32 cellular contexts compared by ENCODE assay signal in genomic region chr2:5668682-5669267, GRCh38. TPM values are rescaled to one million over a fixed set of nuclear protein-coding genes. Genes with fewer than 3 reads are reported as not detected.
"Had no signal": no experiment of that assay in that cellular context is flagged by ENCODE, and none has a peak within 500 bp of the region (broad histone marks: within the 10 kb centered on the region; RNA-seq: fewer than 3 reads in every experiment).

No MANE protein-coding gene starts in this region.

- H3K27me3 ChIP-seq: thyroid gland, vagina had no signal

- H3K36me3 ChIP-seq: gastrocnemius medialis, neutrophil, pancreas, right lobe of liver, stomach, thyroid gland, vagina had no signal

- ATAC-seq: gastrocnemius medialis; left lobe of liver; natural killer cell treated with Interleukin-12 subunit alpha and Interleukin-12 subunit beta and Interleukin-15 and Interleukin-18, amount 100 ng/mL, for 72 hours; pancreas; right lobe of liver had no signal

- H3K4me3 Mint-ChIP-seq: memory B cell; naive B cell; natural killer cell treated with Interleukin-12 subunit alpha and Interleukin-12 subunit beta and Interleukin-15 and Interleukin-18, amount 100 ng/mL, for 72 hours; neural crest cell had no signal

- H3K4me3 ChIP-seq: gastrocnemius medialis, lung, pancreas, right lobe of liver, smooth muscle cell, stomach, thyroid gland, vagina had no signal

- H3K9me3 Mint-ChIP-seq: memory B cell, neural crest cell had no signal

- H3K27ac ChIP-seq: gastrocnemius medialis, neutrophil, pancreas, right lobe of liver, stomach, thyroid gland, vagina had no signal

- H3K9me3 ChIP-seq: gastrocnemius medialis, neutrophil, pancreas, right lobe of liver, stomach, thyroid gland, vagina had no signal

- DNase-seq: cortex of kidney; foreskin fibroblast; gastrocnemius medialis; head of caudate nucleus; naive B cell; pancreas; right lobe of liver; stimulated activated CD4-positive, alpha-beta T cell treated with anti-CD3 and anti-CD28 coated beads, Interleukin-12 subunit alpha, Interleukin-12 subunit beta, amount 100 ng/mL, for 4 hours; stimulated activated CD4-positive, alpha-beta T cell treated with anti-CD3 and anti-CD28 coated beads, Interleukin-1b, Interleukin-23, amount 100 ng/mL, for 48 hours; stimulated activated CD4-positive, alpha-beta T cell treated with anti-CD3 and anti-CD28 coated beads, Interleukin-4, amount 100 ng/mL, for 1 hour; stimulated activated CD8-positive, alpha-beta memory T cell treated with anti-CD3 and anti-CD28 coated beads, Interleukin-4, amount 100 ng/mL, for 48 hours; stimulated activated naive CD4-positive, alpha-beta T cell; stomach; thyroid gland; trophoblast cell had no signal

- H3K27ac Mint-ChIP-seq: memory B cell; naive B cell; natural killer cell treated with Interleukin-12 subunit alpha and Interleukin-12 subunit beta and Interleukin-15 and Interleukin-18, amount 100 ng/mL, for 72 hours had no signal

- H3K36me3 Mint-ChIP-seq: memory B cell; naive B cell; natural killer cell treated with Interleukin-12 subunit alpha and Interleukin-12 subunit beta and Interleukin-15 and Interleukin-18, amount 100 ng/mL, for 72 hours had no signal

- H3K4me1 Mint-ChIP-seq: memory B cell, naive B cell had no signal

- H3K4me2 ChIP-seq: smooth muscle cell had no signal

- H3K4me1 ChIP-seq: gastrocnemius medialis, pancreas, right lobe of liver, vagina had no signal

RNA-seq across cellular contexts. Expression of gene SOX11, which starts 23.4 kb away (rescaled TPM):
- total RNA-seq: dermis microvascular lymphatic vessel endothelial cell; gastrocnemius medialis; natural killer cell treated with Interleukin-12 subunit alpha and Interleukin-12 subunit beta and Interleukin-15 and Interleukin-18, amount 100 ng/mL, for 72 hours; omental fat pad; posterior vena cava; pulmonary artery endothelial cell; right lobe of liver; subcutaneous adipose tissue; thyroid gland; ureter; vagina had no signal
- polyA plus RNA-seq: esophagus, keratinocyte, liver had no signal
